ENCODE assay signal across 1 cellular context in the genomic region with DNA sequence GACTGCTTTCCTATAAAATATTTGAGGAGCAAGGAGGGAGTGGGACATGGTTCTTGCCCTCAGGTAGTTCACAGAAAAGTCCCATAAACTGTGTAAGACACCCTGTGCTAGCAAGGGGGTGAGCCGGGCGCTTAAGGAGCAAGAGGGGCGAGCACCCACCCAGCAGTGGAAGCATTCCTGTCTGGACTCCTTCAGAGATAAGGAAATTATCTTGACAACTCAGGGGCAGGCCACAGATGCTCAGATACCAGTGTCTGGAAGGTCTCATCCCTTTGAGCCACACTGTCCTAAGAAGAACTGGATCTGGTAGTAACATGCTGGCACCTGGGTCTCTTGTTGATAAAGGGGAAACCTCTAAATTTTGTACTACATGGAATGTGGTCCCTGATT.
TF ChIP-seq lines count a peak whose summit lies in the region.

No MANE protein-coding gene starts in this region.

TF ChIP-seq in K562, 482 proteins besides CTCF, POLR2A, EP300 and RAD21 (continued from another document and continues in another):
- no peak for TF ChIP-seq RNF2 (IDR thresholded peaks at IDR 0.05)
- TF ChIP-seq BRD4 (IDR thresholded peaks at IDR 0.05), result no peak
- no peak; the same call in 1 of the 2 replicates for TF ChIP-seq CBFA2T2 (conservative IDR thresholded peaks at IDR 0.05)
- TF ChIP-seq, protein P1, sequence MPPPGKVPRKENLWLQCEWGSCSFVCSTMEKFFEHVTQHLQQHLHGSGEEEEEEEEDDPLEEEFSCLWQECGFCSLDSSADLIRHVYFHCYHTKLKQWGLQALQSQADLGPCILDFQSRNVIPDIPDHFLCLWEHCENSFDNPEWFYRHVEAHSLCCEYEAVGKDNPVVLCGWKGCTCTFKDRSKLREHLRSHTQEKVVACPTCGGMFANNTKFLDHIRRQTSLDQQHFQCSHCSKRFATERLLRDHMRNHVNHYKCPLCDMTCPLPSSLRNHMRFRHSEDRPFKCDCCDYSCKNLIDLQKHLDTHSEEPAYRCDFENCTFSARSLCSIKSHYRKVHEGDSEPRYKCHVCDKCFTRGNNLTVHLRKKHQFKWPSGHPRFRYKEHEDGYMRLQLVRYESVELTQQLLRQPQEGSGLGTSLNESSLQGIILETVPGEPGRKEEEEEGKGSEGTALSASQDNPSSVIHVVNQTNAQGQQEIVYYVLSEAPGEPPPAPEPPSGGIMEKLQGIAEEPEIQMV (tag; conservative IDR thresholded peaks at IDR 0.05; ENCODE audit: low read depth), result no peak
- no peak for TF ChIP-seq ZNF197 (CRISPR knock-in tag; IDR thresholded peaks at IDR 0.05; ENCODE audit: low read depth)
- TF ChIP-seq, protein P2, sequence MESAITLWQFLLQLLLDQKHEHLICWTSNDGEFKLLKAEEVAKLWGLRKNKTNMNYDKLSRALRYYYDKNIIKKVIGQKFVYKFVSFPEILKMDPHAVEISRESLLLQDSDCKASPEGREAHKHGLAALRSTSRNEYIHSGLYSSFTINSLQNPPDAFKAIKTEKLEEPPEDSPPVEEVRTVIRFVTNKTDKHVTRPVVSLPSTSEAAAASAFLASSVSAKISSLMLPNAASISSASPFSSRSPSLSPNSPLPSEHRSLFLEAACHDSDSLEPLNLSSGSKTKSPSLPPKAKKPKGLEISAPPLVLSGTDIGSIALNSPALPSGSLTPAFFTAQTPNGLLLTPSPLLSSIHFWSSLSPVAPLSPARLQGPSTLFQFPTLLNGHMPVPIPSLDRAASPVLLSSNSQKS (CRISPR knock-in tag; IDR thresholded peaks at IDR 0.05), result no peak
- TF ChIP-seq TAF15 (IDR thresholded peaks at IDR 0.05; ENCODE audit: low read depth, low read length), result no peak
- TF ChIP-seq XRCC3 (IDR thresholded peaks at IDR 0.05), result no peak
- TF ChIP-seq KLF1 (tag; IDR thresholded peaks at IDR 0.05), result no peak
- no peak for TF ChIP-seq PHTF2 (CRISPR knock-in tag; IDR thresholded peaks at IDR 0.05)
- no peak for TF ChIP-seq ZNF695 (CRISPR knock-in tag; IDR thresholded peaks at IDR 0.05)
- TF ChIP-seq ZFP1 (CRISPR knock-in tag; IDR thresholded peaks at IDR 0.05), result no peak
- no peak for TF ChIP-seq NR2C2 (CRISPR knock-in tag; IDR thresholded peaks at IDR 0.05)
- peak; percentile 35; the same call in 1 of the 2 replicates for TF ChIP-seq NR2C2 (tag; IDR thresholded peaks at IDR 0.05)
- TF ChIP-seq KAT7 (CRISPR knock-in tag; IDR thresholded peaks at IDR 0.05; ENCODE audit: borderline replicate concordance), result no peak
- TF ChIP-seq ZNF253 (CRISPR knock-in tag; conservative IDR thresholded peaks at IDR 0.05), result no peak
- TF ChIP-seq RAD51 (IDR thresholded peaks at IDR 0.05; ENCODE audit: borderline replicate concordance, low read depth), result no peak
- no peak for TF ChIP-seq HDAC8 (tag; IDR thresholded peaks at IDR 0.05)
- TF ChIP-seq HDAC6 (IDR thresholded peaks at IDR 0.05; ENCODE audit: low read depth, low read length), result no peak
- TF ChIP-seq, protein P3, sequence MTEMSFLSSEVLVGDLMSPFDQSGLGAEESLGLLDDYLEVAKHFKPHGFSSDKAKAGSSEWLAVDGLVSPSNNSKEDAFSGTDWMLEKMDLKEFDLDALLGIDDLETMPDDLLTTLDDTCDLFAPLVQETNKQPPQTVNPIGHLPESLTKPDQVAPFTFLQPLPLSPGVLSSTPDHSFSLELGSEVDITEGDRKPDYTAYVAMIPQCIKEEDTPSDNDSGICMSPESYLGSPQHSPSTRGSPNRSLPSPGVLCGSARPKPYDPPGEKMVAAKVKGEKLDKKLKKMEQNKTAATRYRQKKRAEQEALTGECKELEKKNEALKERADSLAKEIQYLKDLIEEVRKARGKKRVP (CRISPR knock-in tag; IDR thresholded peaks at IDR 0.05), result no peak
- TF ChIP-seq MTA2 (IDR thresholded peaks at IDR 0.05; ENCODE audit: low read depth), result no peak; the same call in 1 of the 2 replicates
- TF ChIP-seq MEIS2 (IDR thresholded peaks at IDR 0.05; ENCODE audit: partially characterized antibody), result no peak
- TF ChIP-seq SAP30 (IDR thresholded peaks at IDR 0.05; ENCODE audit: borderline replicate concordance, insufficient read depth, low read depth, low read length, poor library complexity, severe bottlenecking), result no peak
- TF ChIP-seq, protein P4, sequence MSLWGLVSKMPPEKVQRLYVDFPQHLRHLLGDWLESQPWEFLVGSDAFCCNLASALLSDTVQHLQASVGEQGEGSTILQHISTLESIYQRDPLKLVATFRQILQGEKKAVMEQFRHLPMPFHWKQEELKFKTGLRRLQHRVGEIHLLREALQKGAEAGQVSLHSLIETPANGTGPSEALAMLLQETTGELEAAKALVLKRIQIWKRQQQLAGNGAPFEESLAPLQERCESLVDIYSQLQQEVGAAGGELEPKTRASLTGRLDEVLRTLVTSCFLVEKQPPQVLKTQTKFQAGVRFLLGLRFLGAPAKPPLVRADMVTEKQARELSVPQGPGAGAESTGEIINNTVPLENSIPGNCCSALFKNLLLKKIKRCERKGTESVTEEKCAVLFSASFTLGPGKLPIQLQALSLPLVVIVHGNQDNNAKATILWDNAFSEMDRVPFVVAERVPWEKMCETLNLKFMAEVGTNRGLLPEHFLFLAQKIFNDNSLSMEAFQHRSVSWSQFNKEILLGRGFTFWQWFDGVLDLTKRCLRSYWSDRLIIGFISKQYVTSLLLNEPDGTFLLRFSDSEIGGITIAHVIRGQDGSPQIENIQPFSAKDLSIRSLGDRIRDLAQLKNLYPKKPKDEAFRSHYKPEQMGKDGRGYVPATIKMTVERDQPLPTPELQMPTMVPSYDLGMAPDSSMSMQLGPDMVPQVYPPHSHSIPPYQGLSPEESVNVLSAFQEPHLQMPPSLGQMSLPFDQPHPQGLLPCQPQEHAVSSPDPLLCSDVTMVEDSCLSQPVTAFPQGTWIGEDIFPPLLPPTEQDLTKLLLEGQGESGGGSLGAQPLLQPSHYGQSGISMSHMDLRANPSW (CRISPR knock-in tag; IDR thresholded peaks at IDR 0.05), result no peak
- TF ChIP-seq COPS2 (conservative IDR thresholded peaks at IDR 0.05), result no peak
- TF ChIP-seq PURB (CRISPR knock-in tag; IDR thresholded peaks at IDR 0.05; ENCODE audit: low read depth), result no peak
- TF ChIP-seq MTF1 (CRISPR knock-in tag; IDR thresholded peaks at IDR 0.05; ENCODE audit: borderline replicate concordance), result no peak
- TF ChIP-seq NFE2L1 (tag; IDR thresholded peaks at IDR 0.05; ENCODE audit: borderline replicate concordance, low read depth), result no peak
- TF ChIP-seq, protein P5, sequence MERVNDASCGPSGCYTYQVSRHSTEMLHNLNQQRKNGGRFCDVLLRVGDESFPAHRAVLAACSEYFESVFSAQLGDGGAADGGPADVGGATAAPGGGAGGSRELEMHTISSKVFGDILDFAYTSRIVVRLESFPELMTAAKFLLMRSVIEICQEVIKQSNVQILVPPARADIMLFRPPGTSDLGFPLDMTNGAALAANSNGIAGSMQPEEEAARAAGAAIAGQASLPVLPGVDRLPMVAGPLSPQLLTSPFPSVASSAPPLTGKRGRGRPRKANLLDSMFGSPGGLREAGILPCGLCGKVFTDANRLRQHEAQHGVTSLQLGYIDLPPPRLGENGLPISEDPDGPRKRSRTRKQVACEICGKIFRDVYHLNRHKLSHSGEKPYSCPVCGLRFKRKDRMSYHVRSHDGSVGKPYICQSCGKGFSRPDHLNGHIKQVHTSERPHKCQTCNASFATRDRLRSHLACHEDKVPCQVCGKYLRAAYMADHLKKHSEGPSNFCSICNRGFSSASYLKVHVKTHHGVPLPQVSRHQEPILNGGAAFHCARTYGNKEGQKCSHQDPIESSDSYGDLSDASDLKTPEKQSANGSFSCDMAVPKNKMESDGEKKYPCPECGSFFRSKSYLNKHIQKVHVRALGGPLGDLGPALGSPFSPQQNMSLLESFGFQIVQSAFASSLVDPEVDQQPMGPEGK (CRISPR knock-in tag; IDR thresholded peaks at IDR 0.05; ENCODE audit: borderline replicate concordance), result no peak
- TF ChIP-seq ZNF830 (CRISPR knock-in tag; IDR thresholded peaks at IDR 0.05), result no peak
- no peak for TF ChIP-seq ETV1 (tag; conservative IDR thresholded peaks at IDR 0.05; ENCODE audit: low read depth)
- TF ChIP-seq ADNP (tag; IDR thresholded peaks at IDR 0.05), result no peak
- TF ChIP-seq ZNF232 (CRISPR knock-in tag; IDR thresholded peaks at IDR 0.05), result no peak
- TF ChIP-seq ZNF699 (CRISPR knock-in tag; IDR thresholded peaks at IDR 0.05; ENCODE audit: insufficient replicate concordance), result no peak
- no peak for TF ChIP-seq ZZZ3 (IDR thresholded peaks at IDR 0.05)
- TF ChIP-seq ILK (tag; IDR thresholded peaks at IDR 0.05; ENCODE audit: borderline replicate concordance, low read depth), result no peak
- TF ChIP-seq, protein P6, sequence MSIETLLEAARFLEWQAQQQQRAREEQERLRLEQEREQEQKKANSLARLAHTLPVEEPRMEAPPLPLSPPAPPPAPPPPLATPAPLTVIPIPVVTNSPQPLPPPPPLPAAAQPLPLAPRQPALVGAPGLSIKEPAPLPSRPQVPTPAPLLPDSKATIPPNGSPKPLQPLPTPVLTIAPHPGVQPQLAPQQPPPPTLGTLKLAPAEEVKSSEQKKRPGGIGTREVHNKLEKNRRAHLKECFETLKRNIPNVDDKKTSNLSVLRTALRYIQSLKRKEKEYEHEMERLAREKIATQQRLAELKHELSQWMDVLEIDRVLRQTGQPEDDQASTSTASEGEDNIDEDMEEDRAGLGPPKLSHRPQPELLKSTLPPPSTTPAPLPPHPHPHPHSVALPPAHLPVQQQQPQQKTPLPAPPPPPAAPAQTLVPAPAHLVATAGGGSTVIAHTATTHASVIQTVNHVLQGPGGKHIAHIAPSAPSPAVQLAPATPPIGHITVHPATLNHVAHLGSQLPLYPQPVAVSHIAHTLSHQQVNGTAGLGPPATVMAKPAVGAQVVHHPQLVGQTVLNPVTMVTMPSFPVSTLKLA (conservative IDR thresholded peaks at IDR 0.05), result no peak
- TF ChIP-seq MTA3 (IDR thresholded peaks at IDR 0.05; ENCODE audit: borderline replicate concordance), result no peak
- no peak for TF ChIP-seq FOXK1 (CRISPR knock-in tag; IDR thresholded peaks at IDR 0.05; ENCODE audit: borderline replicate concordance)
- TF ChIP-seq ZNF586 (CRISPR knock-in tag; conservative IDR thresholded peaks at IDR 0.05), result no peak
- TF ChIP-seq TEAD2 (tag; IDR thresholded peaks at IDR 0.05), result no peak
- TF ChIP-seq TCF7 (IDR thresholded peaks at IDR 0.05; ENCODE audit: borderline replicate concordance), result no peak
- TF ChIP-seq, protein P7, sequence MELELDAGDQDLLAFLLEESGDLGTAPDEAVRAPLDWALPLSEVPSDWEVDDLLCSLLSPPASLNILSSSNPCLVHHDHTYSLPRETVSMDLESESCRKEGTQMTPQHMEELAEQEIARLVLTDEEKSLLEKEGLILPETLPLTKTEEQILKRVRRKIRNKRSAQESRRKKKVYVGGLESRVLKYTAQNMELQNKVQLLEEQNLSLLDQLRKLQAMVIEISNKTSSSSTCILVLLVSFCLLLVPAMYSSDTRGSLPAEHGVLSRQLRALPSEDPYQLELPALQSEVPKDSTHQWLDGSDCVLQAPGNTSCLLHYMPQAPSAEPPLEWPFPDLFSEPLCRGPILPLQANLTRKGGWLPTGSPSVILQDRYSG (tag; conservative IDR thresholded peaks at IDR 0.05; ENCODE audit: low read depth), result no peak
- TF ChIP-seq SMARCC2 (IDR thresholded peaks at IDR 0.05; ENCODE audit: low read depth), result no peak; the same call in 1 of the 2 replicates
- TF ChIP-seq STAG1 (CRISPR knock-in tag; IDR thresholded peaks at IDR 0.05; ENCODE audit: borderline replicate concordance), result no peak
- TF ChIP-seq GATAD2A (IDR thresholded peaks at IDR 0.05), result no peak
- TF ChIP-seq, protein P8, sequence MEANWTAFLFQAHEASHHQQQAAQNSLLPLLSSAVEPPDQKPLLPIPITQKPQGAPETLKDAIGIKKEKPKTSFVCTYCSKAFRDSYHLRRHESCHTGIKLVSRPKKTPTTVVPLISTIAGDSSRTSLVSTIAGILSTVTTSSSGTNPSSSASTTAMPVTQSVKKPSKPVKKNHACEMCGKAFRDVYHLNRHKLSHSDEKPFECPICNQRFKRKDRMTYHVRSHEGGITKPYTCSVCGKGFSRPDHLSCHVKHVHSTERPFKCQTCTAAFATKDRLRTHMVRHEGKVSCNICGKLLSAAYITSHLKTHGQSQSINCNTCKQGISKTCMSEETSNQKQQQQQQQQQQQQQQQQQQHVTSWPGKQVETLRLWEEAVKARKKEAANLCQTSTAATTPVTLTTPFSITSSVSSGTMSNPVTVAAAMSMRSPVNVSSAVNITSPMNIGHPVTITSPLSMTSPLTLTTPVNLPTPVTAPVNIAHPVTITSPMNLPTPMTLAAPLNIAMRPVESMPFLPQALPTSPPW (CRISPR knock-in tag; IDR thresholded peaks at IDR 0.05), result no peak
- no peak for TF ChIP-seq NFXL1 (CRISPR knock-in tag; IDR thresholded peaks at IDR 0.05)
- peak; percentile 43; the same call in 1 of the 2 replicates for TF ChIP-seq FOXP1 (CRISPR knock-in tag; IDR thresholded peaks at IDR 0.05)
- TF ChIP-seq ZBTB8A (IDR thresholded peaks at IDR 0.05; ENCODE audit: partially characterized antibody), result no peak
- TF ChIP-seq, protein P9, sequence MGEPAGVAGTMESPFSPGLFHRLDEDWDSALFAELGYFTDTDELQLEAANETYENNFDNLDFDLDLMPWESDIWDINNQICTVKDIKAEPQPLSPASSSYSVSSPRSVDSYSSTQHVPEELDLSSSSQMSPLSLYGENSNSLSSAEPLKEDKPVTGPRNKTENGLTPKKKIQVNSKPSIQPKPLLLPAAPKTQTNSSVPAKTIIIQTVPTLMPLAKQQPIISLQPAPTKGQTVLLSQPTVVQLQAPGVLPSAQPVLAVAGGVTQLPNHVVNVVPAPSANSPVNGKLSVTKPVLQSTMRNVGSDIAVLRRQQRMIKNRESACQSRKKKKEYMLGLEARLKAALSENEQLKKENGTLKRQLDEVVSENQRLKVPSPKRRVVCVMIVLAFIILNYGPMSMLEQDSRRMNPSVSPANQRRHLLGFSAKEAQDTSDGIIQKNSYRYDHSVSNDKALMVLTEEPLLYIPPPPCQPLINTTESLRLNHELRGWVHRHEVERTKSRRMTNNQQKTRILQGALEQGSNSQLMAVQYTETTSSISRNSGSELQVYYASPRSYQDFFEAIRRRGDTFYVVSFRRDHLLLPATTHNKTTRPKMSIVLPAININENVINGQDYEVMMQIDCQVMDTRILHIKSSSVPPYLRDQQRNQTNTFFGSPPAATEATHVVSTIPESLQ (CRISPR knock-in tag; IDR thresholded peaks at IDR 0.05), result no peak
- TF ChIP-seq HDAC2 (IDR thresholded peaks at IDR 0.05), result no peak
- no peak for TF ChIP-seq ZNF23 (CRISPR knock-in tag; IDR thresholded peaks at IDR 0.05)
- TF ChIP-seq ZC3H4 (CRISPR knock-in tag; IDR thresholded peaks at IDR 0.05; ENCODE audit: borderline replicate concordance), result no peak
- no peak for TF ChIP-seq POLR2AphosphoS2 (IDR thresholded peaks at IDR 0.05; ENCODE audit: low read length)
- no peak for TF ChIP-seq NBN (IDR thresholded peaks at IDR 0.05; ENCODE audit: low read depth)
- TF ChIP-seq ZNF165 (CRISPR knock-in tag; IDR thresholded peaks at IDR 0.05; ENCODE audit: borderline replicate concordance), result no peak
- no peak for TF ChIP-seq CHD2 (IDR thresholded peaks at IDR 0.05; ENCODE audit: low read depth, low read length)
- TF ChIP-seq ZNF785 (CRISPR knock-in tag; IDR thresholded peaks at IDR 0.05), result no peak
- TF ChIP-seq ELF2 (CRISPR knock-in tag; IDR thresholded peaks at IDR 0.05), result no peak
- no peak for TF ChIP-seq LARP7 (IDR thresholded peaks at IDR 0.05)
- TF ChIP-seq MCM2 (IDR thresholded peaks at IDR 0.05; ENCODE audit: low read depth), result no peak
